ENCODE assay signal across 1 cellular context in genomic region chr1:28369225-28369517, GRCh38.
TF ChIP-seq lines count a peak whose summit lies in the region.

No MANE protein-coding gene starts in this region.

TF ChIP-seq in endothelial cell of umbilical vein, 7 proteins besides CTCF, POLR2A, EP300 and RAD21:
- TF ChIP-seq MYC (IDR thresholded peaks at IDR 0.05; ENCODE audit: low read depth, low read length) (no peak), GATA2 (IDR thresholded peaks at IDR 0.05; ENCODE audit: insufficient read depth, insufficient read length, low read depth, low read length) (no peak), EZH2 (IDR thresholded peaks at IDR 0.05; ENCODE audit: borderline replicate concordance, low read depth, low read length, severe bottlenecking) (no peak), FOS (IDR thresholded peaks at IDR 0.05; ENCODE audit: borderline replicate concordance, insufficient read depth, low read length) (no peak), POLR2AphosphoS5 (IDR thresholded peaks at IDR 0.05; ENCODE audit: insufficient read depth, low read depth, low read length) (no peak), MAX (IDR thresholded peaks at IDR 0.05; ENCODE audit: insufficient read depth, insufficient read length) (no peak), JUN (IDR thresholded peaks at IDR 0.05; ENCODE audit: borderline replicate concordance, insufficient read depth, insufficient read length, low read depth) (no peak)
